1 cellular context compared by ENCODE assay signal in genomic region chr3:172333692-172334457, GRCh38.
TF ChIP-seq lines count a peak whose summit lies in the region.

No MANE protein-coding gene starts in this region.

TF ChIP-seq in GM23338, 12 proteins besides CTCF, POLR2A, EP300 and RAD21 (continued from another document):
- TF ChIP-seq REST (IDR thresholded peaks at IDR 0.05; ENCODE audit: unreplicated experiment) (no peak), POLR2AphosphoS5 (IDR thresholded peaks at IDR 0.05; ENCODE audit: low read depth) (no peak), ZNF331 (CRISPR knock-in tag; IDR thresholded peaks at IDR 0.05; ENCODE audit: low read depth) (no peak), STAT1 (IDR thresholded peaks at IDR 0.05; ENCODE audit: unreplicated experiment) (no peak), ZNF462 (CRISPR knock-in tag; IDR thresholded peaks at IDR 0.05) (no peak), NANOG (IDR thresholded peaks at IDR 0.05; ENCODE audit: borderline replicate concordance) (no peak), CREB1 (CRISPR knock-in tag; IDR thresholded peaks at IDR 0.05; ENCODE audit: low read depth) (no peak), JUNB (IDR thresholded peaks at IDR 0.05; ENCODE audit: unreplicated experiment) (no peak), EZH2 (IDR thresholded peaks at IDR 0.05; ENCODE audit: low read depth, unreplicated experiment) (no peak), ETS1 (IDR thresholded peaks at IDR 0.05) (no peak), ZNF114 (CRISPR knock-in tag; IDR thresholded peaks at IDR 0.05) (no peak)
